In genomic region chr4:147773261-147774184, GRCh38 we compare ENCODE assay signal across 9 cellular contexts. TPM values are rescaled to one million over a fixed set of nuclear protein-coding genes. Genes with fewer than 3 reads are reported as not detected.
A peak's percentile ranks its signal among the peaks of the same experiment; 100 is the strongest.
DNase-seq lines count a peak whose midpoint lies in the region; TF ChIP-seq lines count a peak whose summit lies in the region.
"Had no signal": no experiment of that assay in that cellular context is flagged by ENCODE, and none has a peak within 500 bp of the region (broad histone marks: within the 10 kb centered on the region; RNA-seq: fewer than 3 reads in every experiment).

No MANE protein-coding gene starts in this region.

- H3K9me3 Mint-ChIP-seq in HFFc6, result no peaks in the 10 kb centered on the region

- peaks cover 88% of the 10 kb centered on the region for H3K4me1 Mint-ChIP-seq in HFFc6 (ENCODE audit: low read depth)

- no peak for TF ChIP-seq CTCF in HFFc6 (IDR thresholded peaks at IDR 0.05)

- H3K27ac Mint-ChIP-seq in HFFc6, result peak overlapping the region; percentile 88

- H3K4me3 Mint-ChIP-seq in HFFc6, result peak overlapping the region; percentile 78; the same call in 1 of the 2 replicates

- DNase-seq in ELF-1 (ENCODE audit: low read depth, low spot score), result peak; percentile 66
- DNase-seq in HFFc6, result peak; percentile 33
- DNase-seq in amniotic epithelial cell (ENCODE audit: low read depth), result peak; percentile 62
- peak; percentile 51 to 77 for DNase-seq in lung microvascular endothelial cell (ENCODE audit: low read depth in 2 of 2)
- no peak for DNase-seq in MV-4-11 (lab: John Stamatoyannopoulos, UW)
- no peak for DNase-seq in NCI-H345 treated with DMSO at 0.1 percent for 48 hours (lab: John Stamatoyannopoulos, UW; ENCODE audit: unreplicated experiment)
- no peak for DNase-seq in NCI-H1092 (lab: John Stamatoyannopoulos, UW)
- no peak for DNase-seq in occipital lobe (lab: John Stamatoyannopoulos, UW)
- DNase-seq: COR-L47 had no signal

- H3K27me3 Mint-ChIP-seq in HFFc6 (ENCODE audit: insufficient read depth), result no peaks in the 10 kb centered on the region

- H3K36me3 Mint-ChIP-seq in HFFc6 (ENCODE audit: low read depth), result peaks cover 6% of the 10 kb centered on the region; the same call in 1 of the 2 replicates

RNA-seq across cellular contexts. Expression of gene ARHGAP10, which starts 41.6 kb away (rescaled TPM):
- 10 to 100 TPM; 31.1 to 37.1 (median 32.3) TPM for total RNA-seq in HFFc6 (2021; fragmentation: NEBNext Ultra II Directional; extraction: Animal tissue kit (Norgen Biotek cat#: 25700))
- total RNA-seq in lung microvascular endothelial cell, result 4.8 and 8.9 TPM in 2 replicates
- total RNA-seq in occipital lobe, result 1.7 TPM

Comparison
In these comparisons a context has a peak if more than half of its experiments do, and no peak if none do; other contexts are left out.
1. DNase-seq: peak in ELF-1 (single experiment), HFFc6 (single experiment), amniotic epithelial cell (single experiment) and lung microvascular endothelial cell (2 of 2); none in MV-4-11 (single experiment), NCI-H345 treated with DMSO at 0.1 percent for 48 hours (single experiment), NCI-H1092 (single experiment) and occipital lobe (single experiment).